ENCODE assay signal across 25 cellular contexts in the genomic region with DNA sequence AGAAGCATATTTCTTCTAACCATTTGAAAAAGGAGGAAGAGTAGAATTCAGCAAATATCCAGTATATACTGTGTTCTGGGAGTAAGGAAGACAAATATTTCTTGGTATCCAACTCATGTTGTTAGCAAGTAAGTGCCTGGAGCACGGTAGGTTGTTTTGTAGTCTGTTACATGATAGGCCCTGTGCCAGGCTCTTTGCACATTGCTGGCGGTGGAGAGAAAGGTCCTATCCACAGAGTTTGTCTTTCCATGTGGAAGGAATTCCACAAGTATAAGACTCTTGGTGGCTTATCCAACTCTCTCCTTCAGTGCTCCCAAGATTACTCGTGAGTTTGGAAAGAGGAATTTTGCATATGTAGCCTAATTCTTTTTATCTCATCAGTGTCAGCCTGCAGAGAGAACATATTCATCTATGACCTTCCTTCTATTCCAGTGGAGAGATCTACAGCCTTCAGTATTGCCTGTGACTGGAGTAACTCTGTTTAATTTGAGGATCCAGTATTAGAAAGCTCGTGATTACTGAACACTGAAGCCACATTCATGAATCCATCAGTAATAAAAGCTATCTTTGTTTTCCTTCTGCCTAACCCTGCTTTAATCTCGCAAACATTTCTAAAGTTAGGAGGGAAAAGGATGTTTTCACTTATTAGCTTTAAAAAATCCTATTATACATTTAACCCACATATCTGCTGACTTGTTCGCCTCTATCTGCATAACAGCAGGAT.
"Had no signal": no experiment of that assay in that cellular context is flagged by ENCODE, and none has a peak within 500 bp of the region (broad histone marks: within the 10 kb centered on the region; RNA-seq: fewer than 3 reads in every experiment).

No MANE protein-coding gene starts in this region.

- H3K4me3 Mint-ChIP-seq: natural killer cell treated with Interleukin-12 subunit alpha and Interleukin-12 subunit beta and Interleukin-15 and Interleukin-18, amount 100 ng/mL, for 72 hours; stimulated activated memory B cell treated with anti-CD40 and anti-IgM and Interleukin-4, amounts not matched to agents 10 μg/mL and 1 μg/mL and 100 μg/mL, for 72 hours; stimulated activated naive CD8-positive, alpha-beta T cell treated with anti-CD3 and anti-CD28 coated beads, Interleukin-15, Interleukin-2, amounts not matched to agents 100 ng/mL and 50 ng/mL, for 24 hours had no signal

- H3K4me1 ChIP-seq: esophagus muscularis mucosa, pancreas, prostate gland, spleen, testis, tibial nerve, upper lobe of right lung, vagina had no signal

- DNase-seq: dorsolateral prefrontal cortex; effector CD8-positive, alpha-beta T cell; head of caudate nucleus; hippocampal formation; mesenchymal stem cell; midbrain; occipital lobe; pancreas; retina; spleen; stimulated activated CD4-positive, alpha-beta T cell treated with anti-CD3 and anti-CD28 coated beads, Interleukin-15, amount 100 ng/mL, for 24 hours; stimulated activated CD4-positive, alpha-beta T cell treated with anti-CD3 and anti-CD28 coated beads, Interleukin-1b, Interleukin-23, amount 100 ng/mL, for 48 hours; stimulated activated CD4-positive, alpha-beta T cell treated with anti-CD3 and anti-CD28 coated beads, Interleukin-4, amount 100 ng/mL, for 24 hours; testis; upper lobe of right lung had no signal

- H3K27ac ChIP-seq: coronary artery, dorsolateral prefrontal cortex, epithelial cell of prostate, pancreas, prostate gland, spleen, testis, tibial nerve, vagina had no signal

- H3K4me3 ChIP-seq: coronary artery, dorsolateral prefrontal cortex, esophagus muscularis mucosa, pancreas, prostate gland, spleen, testis, tibial nerve, upper lobe of right lung, vagina had no signal

- H3K27me3 ChIP-seq: dorsolateral prefrontal cortex, esophagus muscularis mucosa, pancreas, spleen, testis, tibial nerve, upper lobe of right lung, vagina had no signal

- H3K4me1 Mint-ChIP-seq: stimulated activated memory B cell treated with anti-CD40 and anti-IgM and Interleukin-4, amounts not matched to agents 10 μg/mL and 1 μg/mL and 100 μg/mL, for 72 hours had no signal

- H3K36me3 ChIP-seq: esophagus muscularis mucosa, pancreas, prostate gland, spleen, tibial nerve, upper lobe of right lung, vagina had no signal

- H3K27me3 Mint-ChIP-seq: natural killer cell treated with Interleukin-12 subunit alpha and Interleukin-12 subunit beta and Interleukin-15 and Interleukin-18, amount 100 ng/mL, for 72 hours; stimulated activated memory B cell treated with anti-CD40 and anti-IgM and Interleukin-4, amounts not matched to agents 10 μg/mL and 1 μg/mL and 100 μg/mL, for 72 hours; stimulated activated naive CD8-positive, alpha-beta T cell treated with anti-CD3 and anti-CD28 coated beads, Interleukin-15, Interleukin-2, amounts not matched to agents 100 ng/mL and 50 ng/mL, for 24 hours had no signal

- H3K27ac Mint-ChIP-seq: natural killer cell treated with Interleukin-12 subunit alpha and Interleukin-12 subunit beta and Interleukin-15 and Interleukin-18, amount 100 ng/mL, for 72 hours; stimulated activated memory B cell treated with anti-CD40 and anti-IgM and Interleukin-4, amounts not matched to agents 10 μg/mL and 1 μg/mL and 100 μg/mL, for 72 hours; stimulated activated naive CD8-positive, alpha-beta T cell treated with anti-CD3 and anti-CD28 coated beads, Interleukin-15, Interleukin-2, amounts not matched to agents 100 ng/mL and 50 ng/mL, for 24 hours had no signal

- H3K9me3 ChIP-seq: pancreas, prostate gland, testis, tibial nerve, upper lobe of right lung, vagina had no signal

- H3K9me3 Mint-ChIP-seq: stimulated activated memory B cell treated with anti-CD40 and anti-IgM and Interleukin-4, amounts not matched to agents 10 μg/mL and 1 μg/mL and 100 μg/mL, for 72 hours; stimulated activated naive CD8-positive, alpha-beta T cell treated with anti-CD3 and anti-CD28 coated beads, Interleukin-15, Interleukin-2, amounts not matched to agents 100 ng/mL and 50 ng/mL, for 24 hours had no signal

- ATAC-seq: natural killer cell treated with Interleukin-12 subunit alpha and Interleukin-12 subunit beta and Interleukin-15 and Interleukin-18, amount 100 ng/mL, for 72 hours; pancreas; sciatic nerve; stimulated activated memory B cell treated with anti-CD40 and anti-IgM and Interleukin-4, amounts not matched to agents 10 μg/mL and 1 μg/mL and 100 μg/mL, for 72 hours; upper lobe of right lung had no signal

- H3K36me3 Mint-ChIP-seq: natural killer cell treated with Interleukin-12 subunit alpha and Interleukin-12 subunit beta and Interleukin-15 and Interleukin-18, amount 100 ng/mL, for 72 hours; stimulated activated memory B cell treated with anti-CD40 and anti-IgM and Interleukin-4, amounts not matched to agents 10 μg/mL and 1 μg/mL and 100 μg/mL, for 72 hours had no signal
